ENCODE assay signal across 13 cellular contexts in genomic region chr18:48135436-48135966, GRCh38.
DNase-seq lines count a peak whose midpoint lies in the region; ATAC-seq, FAIRE-seq and TF ChIP-seq lines count a peak whose summit lies in the region.
"Had no signal": no experiment of that assay in that cellular context is flagged by ENCODE, and none has a peak within 500 bp of the region (broad histone marks: within the 10 kb centered on the region; RNA-seq: fewer than 3 reads in every experiment).

No MANE protein-coding gene starts in this region.

- CTCF ChIA-PET in A549 (lab: Yijun Ruan, JAX) = interaction anchor here (1.3 kb wide), 1 partner anchor 30 kb away, joined by 3 read pairs; no protein-coding TSS in a partner anchor

- DNase-seq in A549 (ENCODE audit: low read depth in 1 of 2, low spot score in 1 of 2) (no peak), KBM-7 (peak; percentile 13), esophagus squamous epithelium (lab: John Stamatoyannopoulos, UW) (no peak), osteoblast (ENCODE audit: insufficient read length, low spot score, missing footprints) (peak; percentile 53), DMS 273 (lab: John Stamatoyannopoulos, UW; ENCODE audit: unreplicated experiment) (no peak), body of pancreas (no peak), epidermal melanocyte (ENCODE audit: insufficient read length, low spot score) (no peak)
- DNase-seq: activated gamma-delta T cell treated with Interleukin-2 at 50 U/mL for 16 hours; CD4-positive, alpha-beta memory T cell; effector memory CD4-positive, alpha-beta T cell; MG63 had no signal

- TF ChIP-seq CTCF in A549 (IDR thresholded peaks at IDR 0.05) (no peak), esophagus squamous epithelium (IDR thresholded peaks at IDR 0.05) (no peak), osteoblast (IDR thresholded peaks at IDR 0.05; ENCODE audit: extremely low read depth, low read depth, low read length) (no peak), body of pancreas (IDR thresholded peaks at IDR 0.05) (no peak)

- H3K4me3 ChIP-seq in A549 = peak overlapping the region; percentile 49
- H3K4me3 ChIP-seq in esophagus squamous epithelium = peak overlapping the region; percentile 65 to 88 (median 80)
- H3K4me3 ChIP-seq in osteoblast (ENCODE audit: insufficient read depth, low read length) = no peak overlapping the region
- no peak overlapping the region for H3K4me3 ChIP-seq in body of pancreas

- H3K4me1 ChIP-seq in A549 (peaks cover 14% of the 10 kb centered on the region; the same call in 1 of the 3 replicates), esophagus squamous epithelium (peaks cover 31 to 100% (median 51%) of the 10 kb centered on the region in 3 donors), osteoblast (ENCODE audit: insufficient read depth, low read length) (no peaks in the 10 kb centered on the region), body of pancreas (peaks cover 57% of the 10 kb centered on the region)

- H4K20me1 ChIP-seq in osteoblast (ENCODE audit: insufficient read depth, low read length) = no peaks in the 10 kb centered on the region

- intact Hi-C loops in esophagus squamous epithelium (cut with DNase I) = no loop called here
- intact Hi-C loops in body of pancreas (cut with DNase I) = no loop called here

- POLR2A ChIA-PET in A549 (lab: Yijun Ruan, JAX) = no interaction called here

- in situ Hi-C loops in KBM-7 (cut with MboI; ENCODE audit: low pct_unique_long_range_greater_than_20kb, low sequenced_read_pairs) = no loop called here

- 0 out of 6 replicates have a peak overlapping the region, but pooled peaks of 1 of the 2 experiments have one; percentile 13 for H3K27ac ChIP-seq in A549
- peak overlapping the region; percentile 88 to 97 (median 91) for H3K27ac ChIP-seq in esophagus squamous epithelium
- H3K27ac ChIP-seq in osteoblast (ENCODE audit: low read depth, low read length) = no peak overlapping the region
- H3K27ac ChIP-seq in body of pancreas = no peak overlapping the region

- ATAC-seq in A549 (no peak), body of pancreas (no peak), GM21360 (IDR thresholded peaks at IDR 0.05; ENCODE audit: unreplicated experiment) (no peak)

- H2AFZ ChIP-seq in osteoblast (ENCODE audit: low read length) = no peak overlapping the region

- H3K27me3 ChIP-seq in esophagus squamous epithelium = peaks cover 0 to 20% (median 0%) of the 10 kb centered on the region in 4 donors
- H3K27me3 ChIP-seq in osteoblast (ENCODE audit: insufficient read depth, low read length) = peaks cover 50% of the 10 kb centered on the region
- no peaks in the 10 kb centered on the region for H3K27me3 ChIP-seq in body of pancreas

- H3K4me2 ChIP-seq in A549 (peak overlapping the region; percentile 97), osteoblast (ENCODE audit: insufficient read depth, low read length) (no peak overlapping the region)

- no peak for TF ChIP-seq EP300 in A549 (IDR thresholded peaks at IDR 0.05)

- no peak for TF ChIP-seq RAD21 in A549 (conservative IDR thresholded peaks at IDR 0.05 in 1 of 2, IDR thresholded peaks at IDR 0.05 in 1 of 2)

- no peak for FAIRE-seq in A549 (lab: Jason Lieb, UNC)
- FAIRE-seq: GM12891 had no signal

- H3K79me2 ChIP-seq in osteoblast (ENCODE audit: insufficient read depth, low read length) = no peaks in the 10 kb centered on the region

- 92% methylated on average over 13 of the region's 14 CpGs for WGBS in A549 (ENCODE audit: missing lambda C conversion rate)
- WGBS in esophagus squamous epithelium, 2 donors = 7 to 29% methylated on average over 13 of the region's 14 CpGs
- 42 to 47% methylated on average over 14 of the region's 14 CpGs for WGBS in body of pancreas, 2 donors

- H3K36me3 ChIP-seq in esophagus squamous epithelium (no peaks in the 10 kb centered on the region), osteoblast (ENCODE audit: insufficient read depth, low read length) (no peaks in the 10 kb centered on the region), body of pancreas (replicated peaks in 1 of 2; ENCODE audit: insufficient read depth in 1 of 2, low read depth in 2 of 2) (no peaks in the 10 kb centered on the region)
- H3K36me3 ChIP-seq: MG63 had no signal

- TF ChIP-seq POLR2A in A549 (IDR thresholded peaks at IDR 0.05; ENCODE audit: low read length) (no peak), esophagus squamous epithelium (IDR thresholded peaks at IDR 0.05) (no peak), body of pancreas (IDR thresholded peaks at IDR 0.05) (no peak)

- no peaks in the 10 kb centered on the region for H3K9me3 ChIP-seq in A549
- H3K9me3 ChIP-seq in esophagus squamous epithelium = no peaks in the 10 kb centered on the region
- no peaks in the 10 kb centered on the region for H3K9me3 ChIP-seq in osteoblast (ENCODE audit: low read depth, low read length)
- no peaks in the 10 kb centered on the region for H3K9me3 ChIP-seq in body of pancreas
- H3K9me3 ChIP-seq: MG63 had no signal

TF ChIP-seq in A549, 52 proteins besides CTCF, POLR2A, EP300 and RAD21:
- TF ChIP-seq CBX8 (IDR thresholded peaks at IDR 0.05) (no peak), JUNB (IDR thresholded peaks at IDR 0.05) (no peak), HMGXB4 (CRISPR knock-in tag; IDR thresholded peaks at IDR 0.05; ENCODE audit: borderline replicate concordance) (no peak), MAFK (IDR thresholded peaks at IDR 0.05; ENCODE audit: partially characterized antibody) (no peak), REST (IDR thresholded peaks at IDR 0.05) (no peak), NPAS2 (CRISPR knock-in tag; IDR thresholded peaks at IDR 0.05; ENCODE audit: borderline replicate concordance) (no peak), TFCP2L1 (CRISPR knock-in tag; IDR thresholded peaks at IDR 0.05) (no peak), CBX2 (IDR thresholded peaks at IDR 0.05; ENCODE audit: borderline replicate concordance, low read depth) (no peak), RFX5 (IDR thresholded peaks at IDR 0.05) (no peak), ZC3H11A (IDR thresholded peaks at IDR 0.05) (no peak), ZSCAN20 (CRISPR knock-in tag; IDR thresholded peaks at IDR 0.05) (no peak)

Comparison
In these comparisons a context has a peak if more than half of its experiments do, and no peak if none do; other contexts are left out.
1. DNase-seq: peak in KBM-7 (single experiment) and osteoblast (single experiment); none in A549 (0 of 2), esophagus squamous epithelium (single experiment), DMS 273 (single experiment), body of pancreas (0 of 4) and epidermal melanocyte (single experiment).
2. H3K27ac ChIP-seq: peak in esophagus squamous epithelium (4 of 4); none in osteoblast (single experiment) and body of pancreas (0 of 4).
3. H3K4me3 ChIP-seq: peak in A549 (single experiment) and esophagus squamous epithelium (4 of 4); none in osteoblast (single experiment) and body of pancreas (0 of 2).